In the genomic region with DNA sequence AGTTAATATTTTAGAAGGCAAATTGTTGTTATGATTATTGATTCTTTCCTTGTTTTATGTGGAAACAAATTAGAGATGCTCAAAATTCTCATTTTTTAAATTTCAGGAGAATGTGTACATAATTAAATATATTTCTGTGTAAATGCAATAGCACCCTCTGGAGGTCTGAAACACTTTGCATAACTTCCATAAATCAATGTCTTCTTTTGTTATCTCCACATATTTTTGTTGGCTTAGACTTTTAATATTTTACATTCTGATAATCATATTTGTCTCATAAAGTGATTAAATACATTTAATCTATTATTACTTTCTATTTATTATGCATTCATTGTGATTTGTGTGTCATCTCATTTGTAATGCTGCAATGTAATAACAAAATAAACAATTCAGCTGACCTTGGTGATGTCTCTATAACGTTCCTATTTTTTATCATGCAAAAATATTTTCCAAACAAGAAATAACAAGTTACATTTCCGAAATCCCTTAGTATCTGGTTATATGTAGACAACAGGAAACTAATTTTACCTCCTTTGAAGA, we compare ENCODE assay signal across 8 cellular contexts.
DNase-seq lines count a peak whose midpoint lies in the region; ATAC-seq and TF ChIP-seq lines count a peak whose summit lies in the region.

No MANE protein-coding gene starts in this region.

- H3K9me3 Mint-ChIP-seq in MCF 10A (ENCODE audit: unreplicated experiment): no peaks in the 10 kb centered on the region

- no peak overlapping the region for H3K4me3 ChIP-seq in DOHH2 (ENCODE audit: low read length)
- no peak overlapping the region for H3K4me3 ChIP-seq in neural cell (ENCODE audit: low read length)
- no peak overlapping the region for H3K4me3 ChIP-seq in sigmoid colon

- H3F3A ChIP-seq in DOHH2 (ENCODE audit: control insufficient read depth, insufficient read depth): no peaks in the 10 kb centered on the region
- H3F3A ChIP-seq in neural cell (ENCODE audit: insufficient read depth, low read length, poor library complexity, severe bottlenecking): no peaks in the 10 kb centered on the region

- H3K4me1 Mint-ChIP-seq in MCF 10A (ENCODE audit: insufficient read depth, unreplicated experiment) (peaks cover 19% of the 10 kb centered on the region), T-helper 17 cell (no peaks in the 10 kb centered on the region)

- TF ChIP-seq POLR2A in sigmoid colon (IDR thresholded peaks at IDR 0.05): no peak

- BruUV-seq in MCF 10A (replicated peaks; lab: Mats Ljungman, UMichigan): TSS peak; percentile 83

- H3K9me3 ChIP-seq in DOHH2 (ENCODE audit: control insufficient read depth, insufficient read depth, low read length): no peaks in the 10 kb centered on the region
- no peaks in the 10 kb centered on the region for H3K9me3 ChIP-seq in neural cell (ENCODE audit: low read length)
- H3K9me3 ChIP-seq in sigmoid colon: no peaks in the 10 kb centered on the region
- H3K9me3 ChIP-seq in T-helper 17 cell (ENCODE audit: control insufficient read depth, low read length, poor library complexity, severe bottlenecking): no peaks in the 10 kb centered on the region

- H3K4me1 ChIP-seq in DOHH2 (ENCODE audit: control insufficient read depth, low read length) (no peaks in the 10 kb centered on the region), sigmoid colon (no peaks in the 10 kb centered on the region)

- POLR2A ChIA-PET in MCF 10A (lab: Yijun Ruan, JAX): no interaction called here

- H3K4me3 Mint-ChIP-seq in MCF 10A (ENCODE audit: unreplicated experiment): peak overlapping the region; percentile 41
- no peak overlapping the region for H3K4me3 Mint-ChIP-seq in T-helper 17 cell

- 7 to 34% methylated on average over 2 of the region's 2 CpGs for WGBS in sigmoid colon, 2 donors

- TF ChIP-seq RAD21 in neural cell (conservative IDR thresholded peaks at IDR 0.05): peak; percentile 73

- no peak overlapping the region for H2AFZ ChIP-seq in neural cell (ENCODE audit: low read depth, low read length)

- ATAC-seq in GM21723 (IDR thresholded peaks at IDR 0.05; ENCODE audit: unreplicated experiment) (no peak), T-helper 17 cell (no peak)

- TF ChIP-seq EP300 in neural cell (conservative IDR thresholded peaks at IDR 0.05; ENCODE audit: poor library complexity, severe bottlenecking) (no peak), sigmoid colon (IDR thresholded peaks at IDR 0.05) (no peak)

- no peaks in the 10 kb centered on the region for H4K20me1 ChIP-seq in DOHH2 (ENCODE audit: control insufficient read depth, insufficient read depth, low read depth, low read length)
- H4K20me1 ChIP-seq in neural cell (ENCODE audit: insufficient read depth): no peaks in the 10 kb centered on the region

- H3K27me3 ChIP-seq in DOHH2 (ENCODE audit: control insufficient read depth, low read length) (peaks cover 2% of the 10 kb centered on the region; the same call in 1 of the 2 replicates), neural cell (ENCODE audit: insufficient read depth, low read depth, low read length) (no peaks in the 10 kb centered on the region), sigmoid colon (no peaks in the 10 kb centered on the region)

- peak; percentile 27 for DNase-seq in MV-4-11 (lab: John Stamatoyannopoulos, UW)
- peak; percentile 40 for DNase-seq in MCF 10A (ENCODE audit: unreplicated experiment)
- no peak for DNase-seq in sigmoid colon
- no peak for DNase-seq in T-helper 17 cell
- no peak for DNase-seq in stimulated activated naive CD4-positive, alpha-beta T cell treated with Interleukin-2 at 50 U/mL for 16 hours (lab: John Stamatoyannopoulos, UW)

- no peaks in the 10 kb centered on the region for H3K79me2 ChIP-seq in DOHH2 (ENCODE audit: control insufficient read depth, low read length)
- no peaks in the 10 kb centered on the region for H3K79me2 ChIP-seq in neural cell (replicated peaks; ENCODE audit: insufficient read depth, low read length)

- H3K36me3 Mint-ChIP-seq in MCF 10A (ENCODE audit: insufficient read depth, unreplicated experiment) (no peaks in the 10 kb centered on the region), T-helper 17 cell (ENCODE audit: low read depth) (no peaks in the 10 kb centered on the region)

- no peaks in the 10 kb centered on the region for H3K27me3 Mint-ChIP-seq in MCF 10A (ENCODE audit: insufficient read depth, unreplicated experiment)
- peaks cover 37% of the 10 kb centered on the region for H3K27me3 Mint-ChIP-seq in T-helper 17 cell

- no peak overlapping the region for H3K27ac ChIP-seq in DOHH2 (ENCODE audit: low read depth, low read length)
- H3K27ac ChIP-seq in neural cell (ENCODE audit: low read length): no peak overlapping the region
- peak overlapping the region in 1 of 4 donors; percentile 31 for H3K27ac ChIP-seq in sigmoid colon

- no peaks in the 10 kb centered on the region for H3K36me3 ChIP-seq in DOHH2 (ENCODE audit: control insufficient read depth, low read length)
- no peaks in the 10 kb centered on the region for H3K36me3 ChIP-seq in neural cell (ENCODE audit: insufficient read depth, low read length)
- H3K36me3 ChIP-seq in sigmoid colon: no peaks in the 10 kb centered on the region

- H3K27ac Mint-ChIP-seq in MCF 10A (ENCODE audit: low read depth, unreplicated experiment) (peak overlapping the region; percentile 80), T-helper 17 cell (no peak overlapping the region)

- intact Hi-C loops in MCF 10A (cut with micrococcal nuclease) (loop anchor here (1.0 to 5.0 kb wide), 4 partner anchors 117 to 723 kb away; a partner anchor contains a TSS), sigmoid colon (cut with DNase I) (no loop called here)

- CTCF ChIA-PET in MCF 10A (lab: Yijun Ruan, JAX): interaction anchor here (0.7 to 1.5 kb wide), 10 partner anchors 34 to 1691 kb away, joined by 3 to 8 read pairs (median 3); no protein-coding TSS in a partner anchor

- H3K9me2 ChIP-seq in DOHH2 (replicated peaks; ENCODE audit: control insufficient read depth, low read length): no peaks in the 10 kb centered on the region
- H3K9me2 ChIP-seq in neural cell (ENCODE audit: insufficient read depth, low read length): no peaks in the 10 kb centered on the region

- no peak overlapping the region for H3K9ac ChIP-seq in neural cell (ENCODE audit: low read length)

- TF ChIP-seq CTCF in DOHH2 (IDR thresholded peaks at IDR 0.05; ENCODE audit: low read depth, low read length, poor library complexity, severe bottlenecking): peak; percentile 39
- peak; percentile 41 for TF ChIP-seq CTCF in MCF 10A (IDR thresholded peaks at IDR 0.05; ENCODE audit: unreplicated experiment)
- peak; percentile 71 for TF ChIP-seq CTCF in neural cell (IDR thresholded peaks at IDR 0.05; ENCODE audit: poor library complexity, severe bottlenecking)
- peak in 1 of 4 experiments; percentile 23 for TF ChIP-seq CTCF in sigmoid colon (IDR thresholded peaks at IDR 0.05)

- H3K4me2 ChIP-seq in DOHH2 (ENCODE audit: low read length): no peak overlapping the region
- H3K4me2 ChIP-seq in neural cell (ENCODE audit: low read length): no peak overlapping the region

TF ChIP-seq in neural cell, 6 proteins besides CTCF, POLR2A, EP300 and RAD21:
- no peak for TF ChIP-seq EZH2 (IDR thresholded peaks at IDR 0.05; ENCODE audit: borderline replicate concordance, insufficient read depth, low read length, poor library complexity, severe bottlenecking)
- no peak for TF ChIP-seq TAF1 (IDR thresholded peaks at IDR 0.05; ENCODE audit: low read depth)
- TF ChIP-seq SMC3 (conservative IDR thresholded peaks at IDR 0.05; ENCODE audit: poor library complexity): peak; percentile 73
- TF ChIP-seq MXI1 (conservative IDR thresholded peaks at IDR 0.05; ENCODE audit: poor library complexity, severe bottlenecking): no peak

Comparison
In these comparisons a context has a peak if more than half of its experiments do, and no peak if none do; other contexts are left out.
1. DNase-seq: peak in MV-4-11 (single experiment) and MCF 10A (single experiment); none in sigmoid colon (single experiment), T-helper 17 cell (0 of 3) and stimulated activated naive CD4-positive, alpha-beta T cell treated with Interleukin-2 at 50 U/mL for 16 hours (single experiment).